1 cellular context compared by ENCODE assay signal in the genomic region with DNA sequence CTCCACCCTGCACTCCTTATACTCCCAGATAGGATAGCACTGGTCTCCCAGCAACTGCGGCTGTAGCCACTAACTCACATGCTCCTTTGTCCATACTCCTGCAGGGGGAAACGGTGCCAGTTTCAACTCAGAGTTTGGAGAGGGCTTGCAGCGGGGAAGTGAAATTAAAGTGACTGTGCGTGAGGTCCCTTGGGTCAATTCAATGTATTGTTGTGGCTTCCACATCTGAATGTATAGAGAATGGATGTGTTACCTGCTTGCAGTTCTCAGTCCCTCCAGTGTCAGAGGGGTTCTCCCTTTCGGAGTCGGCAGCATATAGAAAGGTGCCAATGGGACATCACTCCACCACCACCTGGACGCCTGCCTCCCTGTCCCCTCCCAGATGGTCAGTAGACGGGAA.
TF ChIP-seq lines count a peak whose summit lies in the region.

No MANE protein-coding gene starts in this region.

TF ChIP-seq in GM23338, 12 proteins besides CTCF, POLR2A, EP300 and RAD21 (continued from another document):
- TF ChIP-seq, protein P1, sequence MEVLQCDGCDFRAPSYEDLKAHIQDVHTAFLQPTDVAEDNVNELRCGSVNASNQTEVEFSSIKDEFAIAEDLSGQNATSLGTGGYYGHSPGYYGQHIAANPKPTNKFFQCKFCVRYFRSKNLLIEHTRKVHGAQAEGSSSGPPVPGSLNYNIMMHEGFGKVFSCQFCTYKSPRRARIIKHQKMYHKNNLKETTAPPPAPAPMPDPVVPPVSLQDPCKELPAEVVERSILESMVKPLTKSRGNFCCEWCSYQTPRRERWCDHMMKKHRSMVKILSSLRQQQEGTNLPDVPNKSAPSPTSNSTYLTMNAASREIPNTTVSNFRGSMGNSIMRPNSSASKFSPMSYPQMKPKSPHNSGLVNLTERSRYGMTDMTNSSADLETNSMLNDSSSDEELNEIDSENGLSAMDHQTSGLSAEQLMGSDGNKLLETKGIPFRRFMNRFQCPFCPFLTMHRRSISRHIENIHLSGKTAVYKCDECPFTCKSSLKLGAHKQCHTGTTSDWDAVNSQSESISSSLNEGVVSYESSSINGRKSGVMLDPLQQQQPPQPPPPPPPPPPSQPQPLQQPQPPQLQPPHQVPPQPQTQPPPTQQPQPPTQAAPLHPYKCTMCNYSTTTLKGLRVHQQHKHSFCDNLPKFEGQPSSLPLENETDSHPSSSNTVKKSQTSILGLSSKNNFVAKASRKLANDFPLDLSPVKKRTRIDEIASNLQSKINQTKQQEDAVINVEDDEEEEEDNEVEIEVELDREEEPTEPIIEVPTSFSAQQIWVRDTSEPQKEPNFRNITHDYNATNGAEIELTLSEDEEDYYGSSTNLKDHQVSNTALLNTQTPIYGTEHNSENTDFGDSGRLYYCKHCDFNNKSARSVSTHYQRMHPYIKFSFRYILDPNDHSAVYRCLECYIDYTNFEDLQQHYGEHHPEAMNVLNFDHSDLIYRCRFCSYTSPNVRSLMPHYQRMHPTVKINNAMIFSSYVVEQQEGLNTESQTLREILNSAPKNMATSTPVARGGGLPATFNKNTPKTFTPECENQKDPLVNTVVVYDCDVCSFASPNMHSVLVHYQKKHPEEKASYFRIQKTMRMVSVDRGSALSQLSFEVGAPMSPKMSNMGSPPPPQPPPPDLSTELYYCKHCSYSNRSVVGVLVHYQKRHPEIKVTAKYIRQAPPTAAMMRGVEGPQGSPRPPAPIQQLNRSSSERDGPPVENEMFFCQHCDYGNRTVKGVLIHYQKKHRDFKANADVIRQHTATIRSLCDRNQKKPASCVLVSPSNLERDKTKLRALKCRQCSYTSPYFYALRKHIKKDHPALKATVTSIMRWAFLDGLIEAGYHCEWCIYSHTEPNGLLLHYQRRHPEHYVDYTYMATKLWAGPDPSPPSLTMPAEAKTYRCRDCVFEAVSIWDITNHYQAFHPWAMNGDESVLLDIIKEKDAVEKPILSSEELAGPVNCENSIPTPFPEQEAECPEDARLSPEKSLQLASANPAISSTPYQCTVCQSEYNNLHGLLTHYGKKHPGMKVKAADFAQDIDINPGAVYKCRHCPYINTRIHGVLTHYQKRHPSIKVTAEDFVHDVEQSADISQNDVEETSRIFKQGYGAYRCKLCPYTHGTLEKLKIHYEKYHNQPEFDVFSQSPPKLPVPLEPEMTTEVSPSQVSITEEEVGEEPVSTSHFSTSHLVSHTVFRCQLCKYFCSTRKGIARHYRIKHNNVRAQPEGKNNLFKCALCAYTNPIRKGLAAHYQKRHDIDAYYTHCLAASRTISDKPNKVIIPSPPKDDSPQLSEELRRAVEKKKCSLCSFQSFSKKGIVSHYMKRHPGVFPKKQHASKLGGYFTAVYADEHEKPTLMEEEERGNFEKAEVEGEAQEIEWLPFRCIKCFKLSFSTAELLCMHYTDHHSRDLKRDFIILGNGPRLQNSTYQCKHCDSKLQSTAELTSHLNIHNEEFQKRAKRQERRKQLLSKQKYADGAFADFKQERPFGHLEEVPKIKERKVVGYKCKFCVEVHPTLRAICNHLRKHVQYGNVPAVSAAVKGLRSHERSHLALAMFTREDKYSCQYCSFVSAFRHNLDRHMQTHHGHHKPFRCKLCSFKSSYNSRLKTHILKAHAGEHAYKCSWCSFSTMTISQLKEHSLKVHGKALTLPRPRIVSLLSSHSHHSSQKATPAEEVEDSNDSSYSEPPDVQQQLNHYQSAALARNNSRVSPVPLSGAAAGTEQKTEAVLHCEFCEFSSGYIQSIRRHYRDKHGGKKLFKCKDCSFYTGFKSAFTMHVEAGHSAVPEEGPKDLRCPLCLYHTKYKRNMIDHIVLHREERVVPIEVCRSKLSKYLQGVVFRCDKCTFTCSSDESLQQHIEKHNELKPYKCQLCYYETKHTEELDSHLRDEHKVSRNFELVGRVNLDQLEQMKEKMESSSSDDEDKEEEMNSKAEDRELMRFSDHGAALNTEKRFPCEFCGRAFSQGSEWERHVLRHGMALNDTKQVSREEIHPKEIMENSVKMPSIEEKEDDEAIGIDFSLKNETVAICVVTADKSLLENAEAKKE (CRISPR knock-in tag; IDR thresholded peaks at IDR 0.05), result no peak
- TF ChIP-seq ZNF114 (CRISPR knock-in tag; IDR thresholded peaks at IDR 0.05) (no peak), STAT1 (IDR thresholded peaks at IDR 0.05; ENCODE audit: unreplicated experiment) (no peak), EZH2 (IDR thresholded peaks at IDR 0.05; ENCODE audit: low read depth, unreplicated experiment) (no peak)
